In the genomic region with DNA sequence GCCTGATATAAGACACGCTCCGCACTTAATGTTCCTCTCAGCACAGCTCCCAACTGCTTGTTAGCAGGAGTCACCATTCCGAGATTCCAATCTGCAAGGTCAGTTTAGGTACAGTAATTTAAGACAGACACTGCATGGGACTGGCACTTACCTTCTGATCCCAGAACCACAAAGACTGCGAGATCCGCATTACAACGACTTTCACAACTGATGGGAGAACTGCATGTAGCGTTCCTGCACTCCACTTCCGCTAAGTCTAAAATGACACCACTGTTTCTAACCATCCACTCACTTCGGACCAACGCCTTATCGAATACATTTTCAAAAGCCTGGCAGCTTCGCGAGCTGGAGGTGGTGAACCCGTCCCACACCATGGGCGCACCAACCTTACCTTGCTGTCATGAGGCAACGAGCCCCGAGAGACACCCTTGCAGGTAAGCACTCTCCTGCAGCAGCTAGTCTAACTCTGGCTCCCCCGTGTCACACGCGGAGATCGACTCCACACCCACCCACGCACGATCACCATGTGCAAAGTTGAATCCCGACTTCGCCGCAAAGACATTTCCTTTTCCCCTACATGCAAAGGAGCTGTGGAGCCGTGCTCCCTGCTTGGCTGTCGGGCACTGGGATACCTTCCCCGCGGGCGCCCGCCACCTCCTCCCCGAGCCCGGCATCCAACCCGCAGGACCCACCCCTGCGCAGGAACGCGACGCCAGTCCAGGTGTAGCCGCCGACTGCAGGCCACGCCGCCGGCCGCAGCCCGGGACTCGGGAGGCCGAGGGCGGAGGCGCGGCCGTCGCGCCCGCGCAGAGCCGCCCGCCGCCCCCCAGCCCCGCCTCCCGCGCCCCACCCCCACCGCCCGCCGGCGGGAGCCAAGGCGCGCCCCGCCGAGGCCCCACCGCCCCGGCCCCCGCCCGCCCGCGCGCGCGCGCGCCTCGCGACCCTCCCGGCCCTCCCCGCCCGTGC, we compare ENCODE assay signal across 1 cellular context.
A peak's percentile ranks its signal among the peaks of the same experiment; 100 is the strongest.
TF ChIP-seq lines count a peak whose summit lies in the region.

No MANE protein-coding gene starts in this region.

TF ChIP-seq in K562, 482 proteins besides CTCF, POLR2A, EP300 and RAD21 (continued from another document and continues in another):
- TF ChIP-seq, protein P1, sequence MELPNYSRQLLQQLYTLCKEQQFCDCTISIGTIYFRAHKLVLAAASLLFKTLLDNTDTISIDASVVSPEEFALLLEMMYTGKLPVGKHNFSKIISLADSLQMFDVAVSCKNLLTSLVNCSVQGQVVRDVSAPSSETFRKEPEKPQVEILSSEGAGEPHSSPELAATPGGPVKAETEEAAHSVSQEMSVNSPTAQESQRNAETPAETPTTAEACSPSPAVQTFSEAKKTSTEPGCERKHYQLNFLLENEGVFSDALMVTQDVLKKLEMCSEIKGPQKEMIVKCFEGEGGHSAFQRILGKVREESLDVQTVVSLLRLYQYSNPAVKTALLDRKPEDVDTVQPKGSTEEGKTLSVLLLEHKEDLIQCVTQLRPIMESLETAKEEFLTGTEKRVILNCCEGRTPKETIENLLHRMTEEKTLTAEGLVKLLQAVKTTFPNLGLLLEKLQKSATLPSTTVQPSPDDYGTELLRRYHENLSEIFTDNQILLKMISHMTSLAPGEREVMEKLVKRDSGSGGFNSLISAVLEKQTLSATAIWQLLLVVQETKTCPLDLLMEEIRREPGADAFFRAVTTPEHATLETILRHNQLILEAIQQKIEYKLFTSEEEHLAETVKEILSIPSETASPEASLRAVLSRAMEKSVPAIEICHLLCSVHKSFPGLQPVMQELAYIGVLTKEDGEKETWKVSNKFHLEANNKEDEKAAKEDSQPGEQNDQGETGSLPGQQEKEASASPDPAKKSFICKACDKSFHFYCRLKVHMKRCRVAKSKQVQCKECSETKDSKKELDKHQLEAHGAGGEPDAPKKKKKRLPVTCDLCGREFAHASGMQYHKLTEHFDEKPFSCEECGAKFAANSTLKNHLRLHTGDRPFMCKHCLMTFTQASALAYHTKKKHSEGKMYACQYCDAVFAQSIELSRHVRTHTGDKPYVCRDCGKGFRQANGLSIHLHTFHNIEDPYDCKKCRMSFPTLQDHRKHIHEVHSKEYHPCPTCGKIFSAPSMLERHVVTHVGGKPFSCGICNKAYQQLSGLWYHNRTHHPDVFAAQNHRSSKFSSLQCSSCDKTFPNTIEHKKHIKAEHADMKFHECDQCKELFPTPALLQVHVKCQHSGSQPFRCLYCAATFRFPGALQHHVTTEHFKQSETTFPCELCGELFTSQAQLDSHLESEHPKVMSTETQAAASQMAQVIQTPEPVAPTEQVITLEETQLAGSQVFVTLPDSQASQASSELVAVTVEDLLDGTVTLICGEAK (IDR thresholded peaks at IDR 0.05), result peak; percentile 59
- TF ChIP-seq, protein P1 (CRISPR knock-in tag; IDR thresholded peaks at IDR 0.05), result no peak
- no peak for TF ChIP-seq ZNF79 (CRISPR knock-in tag; IDR thresholded peaks at IDR 0.05; ENCODE audit: low read depth)
- no peak for TF ChIP-seq HIVEP1 (CRISPR knock-in tag; IDR thresholded peaks at IDR 0.05)
- TF ChIP-seq ZNF282 (CRISPR knock-in tag; IDR thresholded peaks at IDR 0.05), result no peak
- TF ChIP-seq DNMT1 (IDR thresholded peaks at IDR 0.05), result 0 out of 2 replicates have a peak, but pooled peaks have one; percentile 23
- no peak for TF ChIP-seq ZNF57 (CRISPR knock-in tag; IDR thresholded peaks at IDR 0.05)
- TF ChIP-seq, protein P2, sequence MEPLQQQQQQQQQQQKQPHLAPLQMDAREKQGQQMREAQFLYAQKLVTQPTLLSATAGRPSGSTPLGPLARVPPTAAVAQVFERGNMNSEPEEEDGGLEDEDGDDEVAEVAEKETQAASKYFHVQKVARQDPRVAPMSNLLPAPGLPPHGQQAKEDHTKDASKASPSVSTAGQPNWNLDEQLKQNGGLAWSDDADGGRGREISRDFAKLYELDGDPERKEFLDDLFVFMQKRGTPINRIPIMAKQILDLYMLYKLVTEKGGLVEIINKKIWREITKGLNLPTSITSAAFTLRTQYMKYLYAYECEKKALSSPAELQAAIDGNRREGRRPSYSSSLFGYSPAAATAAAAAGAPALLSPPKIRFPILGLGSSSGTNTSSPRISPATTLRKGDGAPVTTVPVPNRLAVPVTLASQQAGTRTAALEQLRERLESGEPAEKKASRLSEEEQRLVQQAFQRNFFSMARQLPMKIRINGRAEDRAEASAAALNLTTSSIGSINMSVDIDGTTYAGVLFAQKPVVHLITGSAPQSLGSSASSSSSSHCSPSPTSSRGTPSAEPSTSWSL (CRISPR knock-in tag; IDR thresholded peaks at IDR 0.05; ENCODE audit: borderline replicate concordance), result no peak
- TF ChIP-seq MAZ (CRISPR knock-in tag; conservative IDR thresholded peaks at IDR 0.05 in 1 of 2, IDR thresholded peaks at IDR 0.05 in 1 of 2), result peak in 1 of 2 experiments; percentile 22; a peak in 1 of 4 replicates
- TF ChIP-seq CBX3 (IDR thresholded peaks at IDR 0.05; ENCODE audit: borderline replicate concordance in 1 of 2, low read length in 2 of 2), result no peak
- TF ChIP-seq, protein P3, sequence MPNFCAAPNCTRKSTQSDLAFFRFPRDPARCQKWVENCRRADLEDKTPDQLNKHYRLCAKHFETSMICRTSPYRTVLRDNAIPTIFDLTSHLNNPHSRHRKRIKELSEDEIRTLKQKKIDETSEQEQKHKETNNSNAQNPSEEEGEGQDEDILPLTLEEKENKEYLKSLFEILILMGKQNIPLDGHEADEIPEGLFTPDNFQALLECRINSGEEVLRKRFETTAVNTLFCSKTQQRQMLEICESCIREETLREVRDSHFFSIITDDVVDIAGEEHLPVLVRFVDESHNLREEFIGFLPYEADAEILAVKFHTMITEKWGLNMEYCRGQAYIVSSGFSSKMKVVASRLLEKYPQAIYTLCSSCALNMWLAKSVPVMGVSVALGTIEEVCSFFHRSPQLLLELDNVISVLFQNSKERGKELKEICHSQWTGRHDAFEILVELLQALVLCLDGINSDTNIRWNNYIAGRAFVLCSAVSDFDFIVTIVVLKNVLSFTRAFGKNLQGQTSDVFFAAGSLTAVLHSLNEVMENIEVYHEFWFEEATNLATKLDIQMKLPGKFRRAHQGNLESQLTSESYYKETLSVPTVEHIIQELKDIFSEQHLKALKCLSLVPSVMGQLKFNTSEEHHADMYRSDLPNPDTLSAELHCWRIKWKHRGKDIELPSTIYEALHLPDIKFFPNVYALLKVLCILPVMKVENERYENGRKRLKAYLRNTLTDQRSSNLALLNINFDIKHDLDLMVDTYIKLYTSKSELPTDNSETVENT (CRISPR knock-in tag; IDR thresholded peaks at IDR 0.05), result no peak
- TF ChIP-seq HDAC8 (tag; IDR thresholded peaks at IDR 0.05), result no peak
- no peak for TF ChIP-seq LARP7 (IDR thresholded peaks at IDR 0.05)
- TF ChIP-seq TEAD4 (IDR thresholded peaks at IDR 0.05; ENCODE audit: low read length), result 0 out of 2 replicates have a peak, but pooled peaks have one; percentile 44
- no peak for TF ChIP-seq TEAD4 (CRISPR knock-in tag; IDR thresholded peaks at IDR 0.05; ENCODE audit: borderline replicate concordance)
- no peak for TF ChIP-seq ZNF3 (CRISPR knock-in tag; IDR thresholded peaks at IDR 0.05)
- no peak for TF ChIP-seq HDAC6 (IDR thresholded peaks at IDR 0.05; ENCODE audit: low read depth, low read length)
- TF ChIP-seq TAF9B (IDR thresholded peaks at IDR 0.05; ENCODE audit: partially characterized antibody), result no peak
- TF ChIP-seq, protein P4, sequence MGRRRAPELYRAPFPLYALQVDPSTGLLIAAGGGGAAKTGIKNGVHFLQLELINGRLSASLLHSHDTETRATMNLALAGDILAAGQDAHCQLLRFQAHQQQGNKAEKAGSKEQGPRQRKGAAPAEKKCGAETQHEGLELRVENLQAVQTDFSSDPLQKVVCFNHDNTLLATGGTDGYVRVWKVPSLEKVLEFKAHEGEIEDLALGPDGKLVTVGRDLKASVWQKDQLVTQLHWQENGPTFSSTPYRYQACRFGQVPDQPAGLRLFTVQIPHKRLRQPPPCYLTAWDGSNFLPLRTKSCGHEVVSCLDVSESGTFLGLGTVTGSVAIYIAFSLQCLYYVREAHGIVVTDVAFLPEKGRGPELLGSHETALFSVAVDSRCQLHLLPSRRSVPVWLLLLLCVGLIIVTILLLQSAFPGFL (CRISPR knock-in tag; IDR thresholded peaks at IDR 0.05), result peak; percentile 89; the same call in 1 of the 2 replicates
- no peak for TF ChIP-seq ZNF584 (CRISPR knock-in tag; IDR thresholded peaks at IDR 0.05; ENCODE audit: low read depth)
- TF ChIP-seq, protein P5, sequence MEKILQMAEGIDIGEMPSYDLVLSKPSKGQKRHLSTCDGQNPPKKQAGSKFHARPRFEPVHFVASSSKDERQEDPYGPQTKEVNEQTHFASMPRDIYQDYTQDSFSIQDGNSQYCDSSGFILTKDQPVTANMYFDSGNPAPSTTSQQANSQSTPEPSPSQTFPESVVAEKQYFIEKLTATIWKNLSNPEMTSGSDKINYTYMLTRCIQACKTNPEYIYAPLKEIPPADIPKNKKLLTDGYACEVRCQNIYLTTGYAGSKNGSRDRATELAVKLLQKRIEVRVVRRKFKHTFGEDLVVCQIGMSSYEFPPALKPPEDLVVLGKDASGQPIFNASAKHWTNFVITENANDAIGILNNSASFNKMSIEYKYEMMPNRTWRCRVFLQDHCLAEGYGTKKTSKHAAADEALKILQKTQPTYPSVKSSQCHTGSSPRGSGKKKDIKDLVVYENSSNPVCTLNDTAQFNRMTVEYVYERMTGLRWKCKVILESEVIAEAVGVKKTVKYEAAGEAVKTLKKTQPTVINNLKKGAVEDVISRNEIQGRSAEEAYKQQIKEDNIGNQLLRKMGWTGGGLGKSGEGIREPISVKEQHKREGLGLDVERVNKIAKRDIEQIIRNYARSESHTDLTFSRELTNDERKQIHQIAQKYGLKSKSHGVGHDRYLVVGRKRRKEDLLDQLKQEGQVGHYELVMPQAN (IDR thresholded peaks at IDR 0.05; ENCODE audit: borderline replicate concordance), result peak; percentile 95
- TF ChIP-seq, protein P6, sequence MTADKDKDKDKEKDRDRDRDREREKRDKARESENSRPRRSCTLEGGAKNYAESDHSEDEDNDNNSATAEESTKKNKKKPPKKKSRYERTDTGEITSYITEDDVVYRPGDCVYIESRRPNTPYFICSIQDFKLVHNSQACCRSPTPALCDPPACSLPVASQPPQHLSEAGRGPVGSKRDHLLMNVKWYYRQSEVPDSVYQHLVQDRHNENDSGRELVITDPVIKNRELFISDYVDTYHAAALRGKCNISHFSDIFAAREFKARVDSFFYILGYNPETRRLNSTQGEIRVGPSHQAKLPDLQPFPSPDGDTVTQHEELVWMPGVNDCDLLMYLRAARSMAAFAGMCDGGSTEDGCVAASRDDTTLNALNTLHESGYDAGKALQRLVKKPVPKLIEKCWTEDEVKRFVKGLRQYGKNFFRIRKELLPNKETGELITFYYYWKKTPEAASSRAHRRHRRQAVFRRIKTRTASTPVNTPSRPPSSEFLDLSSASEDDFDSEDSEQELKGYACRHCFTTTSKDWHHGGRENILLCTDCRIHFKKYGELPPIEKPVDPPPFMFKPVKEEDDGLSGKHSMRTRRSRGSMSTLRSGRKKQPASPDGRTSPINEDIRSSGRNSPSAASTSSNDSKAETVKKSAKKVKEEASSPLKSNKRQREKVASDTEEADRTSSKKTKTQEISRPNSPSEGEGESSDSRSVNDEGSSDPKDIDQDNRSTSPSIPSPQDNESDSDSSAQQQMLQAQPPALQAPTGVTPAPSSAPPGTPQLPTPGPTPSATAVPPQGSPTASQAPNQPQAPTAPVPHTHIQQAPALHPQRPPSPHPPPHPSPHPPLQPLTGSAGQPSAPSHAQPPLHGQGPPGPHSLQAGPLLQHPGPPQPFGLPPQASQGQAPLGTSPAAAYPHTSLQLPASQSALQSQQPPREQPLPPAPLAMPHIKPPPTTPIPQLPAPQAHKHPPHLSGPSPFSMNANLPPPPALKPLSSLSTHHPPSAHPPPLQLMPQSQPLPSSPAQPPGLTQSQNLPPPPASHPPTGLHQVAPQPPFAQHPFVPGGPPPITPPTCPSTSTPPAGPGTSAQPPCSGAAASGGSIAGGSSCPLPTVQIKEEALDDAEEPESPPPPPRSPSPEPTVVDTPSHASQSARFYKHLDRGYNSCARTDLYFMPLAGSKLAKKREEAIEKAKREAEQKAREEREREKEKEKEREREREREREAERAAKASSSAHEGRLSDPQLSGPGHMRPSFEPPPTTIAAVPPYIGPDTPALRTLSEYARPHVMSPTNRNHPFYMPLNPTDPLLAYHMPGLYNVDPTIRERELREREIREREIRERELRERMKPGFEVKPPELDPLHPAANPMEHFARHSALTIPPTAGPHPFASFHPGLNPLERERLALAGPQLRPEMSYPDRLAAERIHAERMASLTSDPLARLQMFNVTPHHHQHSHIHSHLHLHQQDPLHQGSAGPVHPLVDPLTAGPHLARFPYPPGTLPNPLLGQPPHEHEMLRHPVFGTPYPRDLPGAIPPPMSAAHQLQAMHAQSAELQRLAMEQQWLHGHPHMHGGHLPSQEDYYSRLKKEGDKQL (CRISPR knock-in tag; IDR thresholded peaks at IDR 0.05; ENCODE audit: borderline replicate concordance), result no peak
- TF ChIP-seq SAP30 (IDR thresholded peaks at IDR 0.05; ENCODE audit: borderline replicate concordance, insufficient read depth, low read depth, low read length, poor library complexity, severe bottlenecking), result peak; percentile 83
- TF ChIP-seq TGIF2 (CRISPR knock-in tag; IDR thresholded peaks at IDR 0.05), result no peak
- TF ChIP-seq ZNF384 (IDR thresholded peaks at IDR 0.05; ENCODE audit: low read depth, low read length), result no peak
- TF ChIP-seq, protein P7, sequence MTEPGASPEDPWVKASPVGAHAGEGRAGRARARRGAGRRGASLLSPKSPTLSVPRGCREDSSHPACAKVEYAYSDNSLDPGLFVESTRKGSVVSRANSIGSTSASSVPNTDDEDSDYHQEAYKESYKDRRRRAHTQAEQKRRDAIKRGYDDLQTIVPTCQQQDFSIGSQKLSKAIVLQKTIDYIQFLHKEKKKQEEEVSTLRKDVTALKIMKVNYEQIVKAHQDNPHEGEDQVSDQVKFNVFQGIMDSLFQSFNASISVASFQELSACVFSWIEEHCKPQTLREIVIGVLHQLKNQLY (CRISPR knock-in tag; conservative IDR thresholded peaks at IDR 0.05), result no peak
- TF ChIP-seq SUPT5H (IDR thresholded peaks at IDR 0.05), result no peak
- no peak for TF ChIP-seq CSDE1 (IDR thresholded peaks at IDR 0.05)
- no peak for TF ChIP-seq ZKSCAN8 (CRISPR knock-in tag; IDR thresholded peaks at IDR 0.05)
